8 cellular contexts compared by ENCODE assay signal in genomic region chr9:37423508-37423907, GRCh38. TPM values are rescaled to one million over a fixed set of nuclear protein-coding genes. Genes with fewer than 3 reads are reported as not detected.
A peak's percentile ranks its signal among the peaks of the same experiment; 100 is the strongest.
DNase-seq lines count a peak whose midpoint lies in the region; ATAC-seq, FAIRE-seq and TF ChIP-seq lines count a peak whose summit lies in the region.

No MANE protein-coding gene starts in this region.

- H3K27me3 Mint-ChIP-seq in activated naive CD4-positive, alpha-beta T cell treated with anti-CD3 and anti-CD28 coated beads, Interleukin-2, amount 50 U/mL, for 24 hours = no peaks in the 10 kb centered on the region
- H3K27me3 Mint-ChIP-seq in astrocyte (ENCODE audit: low read depth, unreplicated experiment) (no peaks in the 10 kb centered on the region), type B pancreatic cell (no peaks in the 10 kb centered on the region)

- ATAC-seq in lung (ENCODE audit: insufficient read depth, low FRiP score) = no peak
- no peak for ATAC-seq in mucosa of descending colon

- H3K4me2 ChIP-seq in astrocyte (ENCODE audit: low read length) = peak overlapping the region; percentile 91

- intact Hi-C loops in mucosa of descending colon (cut with DNase I, micrococcal nuclease) = no loop called here

- H3K36me3 Mint-ChIP-seq in activated naive CD4-positive, alpha-beta T cell treated with anti-CD3 and anti-CD28 coated beads, Interleukin-2, amount 50 U/mL, for 24 hours = peaks cover 6% of the 10 kb centered on the region
- H3K36me3 Mint-ChIP-seq in astrocyte (ENCODE audit: low read depth, unreplicated experiment) = peaks cover 8% of the 10 kb centered on the region
- peaks cover 8% of the 10 kb centered on the region for H3K36me3 Mint-ChIP-seq in type B pancreatic cell

- FAIRE-seq in astrocyte (lab: Jason Lieb, UNC) = no peak

- H2AFZ ChIP-seq in astrocyte (ENCODE audit: low read depth, low read length) = no peak overlapping the region

- WGBS in lung, 2 donors = 70 to 86% methylated on average over 2 of the region's 2 CpGs

- H3K27me3 ChIP-seq in astrocyte (ENCODE audit: insufficient read depth, low read length) (no peaks in the 10 kb centered on the region), lung (ENCODE audit: control insufficient read depth, insufficient read depth) (no peaks in the 10 kb centered on the region)

- H3K27ac ChIP-seq in astrocyte (ENCODE audit: low read depth, low read length) = no peak overlapping the region
- no peak overlapping the region for H3K27ac ChIP-seq in lung (ENCODE audit: low read depth in 1 of 2, low read length in 1 of 2)

- peak overlapping the region; percentile 96 for H3K9ac ChIP-seq in astrocyte (ENCODE audit: low read length)

- H3K4me1 ChIP-seq in astrocyte (ENCODE audit: insufficient read depth, low read length) (peaks cover 30% of the 10 kb centered on the region), lung (ENCODE audit: control insufficient read depth in 2 of 2, insufficient read depth in 2 of 2, low read length in 2 of 2) (peaks cover 14 to 23% of the 10 kb centered on the region in 2 donors), mucosa of descending colon (ENCODE audit: low read depth) (peaks cover 16% of the 10 kb centered on the region)

- peak overlapping the region; percentile 96 for H3K27ac Mint-ChIP-seq in activated naive CD4-positive, alpha-beta T cell treated with anti-CD3 and anti-CD28 coated beads, Interleukin-2, amount 50 U/mL, for 24 hours
- peak overlapping the region; percentile 78 for H3K27ac Mint-ChIP-seq in astrocyte (ENCODE audit: unreplicated experiment)
- peak overlapping the region; percentile 96 for H3K27ac Mint-ChIP-seq in type B pancreatic cell

- DNase-seq in activated naive CD4-positive, alpha-beta T cell (lab: John Stamatoyannopoulos, UW) = no peak
- DNase-seq in astrocyte (ENCODE audit: low read depth) (no peak), lung (ENCODE audit: low spot score) (no peak), type B pancreatic cell (ENCODE audit: extremely low spot score, unreplicated experiment) (no peak), mucosa of descending colon (no peak), NCI-H1092 treated with DMSO at 0.1 percent for 48 hours (lab: John Stamatoyannopoulos, UW) (no peak), NCI-H146 treated with DMSO at 0.1 percent for 48 hours (lab: John Stamatoyannopoulos, UW; ENCODE audit: unreplicated experiment) (no peak)

- H3K9me3 ChIP-seq in astrocyte (ENCODE audit: insufficient read depth, low read depth, low read length) (no peaks in the 10 kb centered on the region), lung (ENCODE audit: control insufficient read depth in 2 of 2, insufficient read depth in 1 of 2, low read length in 1 of 2) (no peaks in the 10 kb centered on the region), mucosa of descending colon (no peaks in the 10 kb centered on the region)

- TF ChIP-seq CTCF in astrocyte (IDR thresholded peaks at IDR 0.05; ENCODE audit: insufficient read depth, low read depth, low read length) = no peak
- TF ChIP-seq CTCF in lung (IDR thresholded peaks at IDR 0.05; ENCODE audit: control extremely low read depth, extremely low read depth) = no peak
- no peak for TF ChIP-seq CTCF in type B pancreatic cell (conservative IDR thresholded peaks at IDR 0.05)
- TF ChIP-seq CTCF in mucosa of descending colon (IDR thresholded peaks at IDR 0.05) = no peak

- peaks cover 42% of the 10 kb centered on the region for H4K20me1 ChIP-seq in astrocyte (ENCODE audit: insufficient read depth, low read length)

- peaks cover 10% of the 10 kb centered on the region for H3K36me3 ChIP-seq in astrocyte (ENCODE audit: insufficient read depth, low read length)
- H3K36me3 ChIP-seq in lung (ENCODE audit: control insufficient read depth in 2 of 2, insufficient read depth in 2 of 2, low read length in 2 of 2) = peaks cover 0 to 22% of the 10 kb centered on the region in 2 donors
- no peaks in the 10 kb centered on the region for H3K36me3 ChIP-seq in mucosa of descending colon (ENCODE audit: low read depth)

- H3K9me3 Mint-ChIP-seq in activated naive CD4-positive, alpha-beta T cell treated with anti-CD3 and anti-CD28 coated beads, Interleukin-2, amount 50 U/mL, for 24 hours = no peaks in the 10 kb centered on the region
- H3K9me3 Mint-ChIP-seq in astrocyte (ENCODE audit: unreplicated experiment) (no peaks in the 10 kb centered on the region), type B pancreatic cell (no peaks in the 10 kb centered on the region)

- H3K4me1 Mint-ChIP-seq in activated naive CD4-positive, alpha-beta T cell treated with anti-CD3 and anti-CD28 coated beads, Interleukin-2, amount 50 U/mL, for 24 hours = peaks cover 29% of the 10 kb centered on the region
- H3K4me1 Mint-ChIP-seq in astrocyte (ENCODE audit: low read depth, unreplicated experiment) (peaks cover 4% of the 10 kb centered on the region), type B pancreatic cell (ENCODE audit: unreplicated experiment) (peaks cover 13% of the 10 kb centered on the region)

- peaks cover 30% of the 10 kb centered on the region for H3K79me2 ChIP-seq in astrocyte (ENCODE audit: insufficient read depth, low read length)

- H3K4me3 Mint-ChIP-seq in activated naive CD4-positive, alpha-beta T cell treated with anti-CD3 and anti-CD28 coated beads, Interleukin-2, amount 50 U/mL, for 24 hours = peak overlapping the region; percentile 97
- peak overlapping the region; percentile 94 for H3K4me3 Mint-ChIP-seq in astrocyte (ENCODE audit: unreplicated experiment)
- H3K4me3 Mint-ChIP-seq in type B pancreatic cell = peak overlapping the region; percentile 94

- H3K4me3 ChIP-seq in astrocyte (ENCODE audit: insufficient read depth, low read depth, low read length) = peak overlapping the region; percentile 96
- H3K4me3 ChIP-seq in lung = peak overlapping the region; percentile 8
- no peak overlapping the region for H3K4me3 ChIP-seq in mucosa of descending colon

RNA-seq across cellular contexts. Expression of gene GRHPR, which starts 1.0 kb away (rescaled TPM):
- total RNA-seq in astrocyte = 82.1 and 88.1 TPM in 2 replicates
- total RNA-seq in lung = 10 to 100 TPM; 65.4 to 81.6 TPM
- polyA plus RNA-seq in lung = 10 to 100 TPM; 55.5 to 98.9 TPM
- 81.6 and 109 TPM in 2 replicates for total RNA-seq in type B pancreatic cell (ENCODE audit: low replicate concordance)
- 10 to 100 TPM; 63.0 to 81.3 (median 79.5) TPM for total RNA-seq in mucosa of descending colon

RNA-seq across cellular contexts. Expression of gene ZBTB5, which starts 41.7 kb away (rescaled TPM):
- total RNA-seq in astrocyte (11.3 and 12.3 TPM in 2 replicates), lung (10 to 100 TPM in 1 of 2 donors, 1 to 10 TPM in 1; 9.6 to 21.9 TPM), type B pancreatic cell (ENCODE audit: low replicate concordance) (22.6 and 25.9 TPM in 2 replicates), mucosa of descending colon (10 to 100 TPM in 1 of 3 donors, 1 to 10 TPM in 2; 7.8 to 11.9 (median 9.5) TPM)
- polyA plus RNA-seq in lung = 1 to 10 TPM; 3.2 to 6.9 TPM
